Comparison of ENCODE assay signal across 1 cellular context in genomic region chr16:11051430-11052079, GRCh38.
TF ChIP-seq lines count a peak whose summit lies in the region.

No MANE protein-coding gene starts in this region.

TF ChIP-seq in IMR-90, 13 proteins besides CTCF, POLR2A, EP300 and RAD21 (continued from another document):
- TF ChIP-seq USF2 (IDR thresholded peaks at IDR 0.05; ENCODE audit: low read depth, low read length) (no peak), RFX5 (IDR thresholded peaks at IDR 0.05; ENCODE audit: low read depth, low read length) (no peak), ELK1 (IDR thresholded peaks at IDR 0.05; ENCODE audit: borderline replicate concordance, low read depth, low read length) (no peak), BHLHE40 (IDR thresholded peaks at IDR 0.05; ENCODE audit: low read depth, low read length) (no peak)
